In genomic region chr20:38001173-38001875, GRCh38 we compare ENCODE assay signal across 2 cellular contexts.
TF ChIP-seq lines count a peak whose summit lies in the region.

No MANE protein-coding gene starts in this region.

TF ChIP-seq in IMR-90, 13 proteins besides CTCF, POLR2A, EP300 and RAD21:
- TF ChIP-seq SMC3 (IDR thresholded peaks at IDR 0.05; ENCODE audit: low read depth, low read length) (no peak), USF2 (IDR thresholded peaks at IDR 0.05; ENCODE audit: low read depth, low read length) (peak; percentile 69), BHLHE40 (IDR thresholded peaks at IDR 0.05; ENCODE audit: low read depth, low read length) (peak; percentile 45), FOS (IDR thresholded peaks at IDR 0.05; ENCODE audit: low read depth, low read length) (peak; percentile 90), RFX5 (IDR thresholded peaks at IDR 0.05; ENCODE audit: low read depth, low read length) (no peak), RCOR1 (IDR thresholded peaks at IDR 0.05; ENCODE audit: insufficient replicate concordance, low read length) (peak; percentile 72), CEBPB (IDR thresholded peaks at IDR 0.05; ENCODE audit: low read depth, low read length) (peak; percentile 18; the same call in 1 of the 2 replicates)

TF ChIP-seq in K562, 482 proteins besides CTCF, POLR2A, EP300 and RAD21:
- TF ChIP-seq PPARD (CRISPR knock-in tag; IDR thresholded peaks at IDR 0.05) (no peak), FOSL1 (tag; conservative IDR thresholded peaks at IDR 0.05) (peak; percentile 88), ZNF324 (CRISPR knock-in tag; IDR thresholded peaks at IDR 0.05) (no peak)
TF ChIP-seq in K562: peak in this region for 1.
